In genomic region chr7:69608878-69609277, GRCh38 we compare ENCODE assay signal across 22 cellular contexts.
"Had no signal": no experiment of that assay in that cellular context is flagged by ENCODE, and none has a peak within 500 bp of the region (broad histone marks: within the 10 kb centered on the region; RNA-seq: fewer than 3 reads in every experiment).

No MANE protein-coding gene starts in this region.

- H3K9me3 Mint-ChIP-seq: activated CD4-positive, alpha-beta T cell treated with anti-CD3 and anti-CD28 coated beads, Interleukin-2, amount 10 ng/mL, durations not matched to agents 7 days and 5 days; activated naive CD8-positive, alpha-beta T cell treated with anti-CD3 and anti-CD28 coated beads, Interleukin-2, amount 10 ng/mL, durations not matched to agents 7 days and 5 days; activated T-cell treated with anti-CD3 and anti-CD28 coated beads, Interleukin-2, amount 50 U/mL, for 24 hours; activated T-helper 2 cell treated with anti-CD3 and anti-CD28 coated beads, Interferon-gamma antibody, Interleukin-2, Interleukin-4, amounts not matched to agents 10 μg/mL and 5 μg/mL and 100 μg/mL, durations not matched to agents 14 hours and 24 hours and 36 hours; mesothelial cell of epicardium; natural killer cell treated with Interleukin-12 subunit alpha and Interleukin-12 subunit beta and Interleukin-15 and Interleukin-18, amount 100 ng/mL, for 72 hours; stimulated activated effector memory CD8-positive, alpha-beta T cell treated with anti-CD3 and anti-CD28 coated beads, Interleukin-12 subunit alpha, Interleukin-12 subunit beta, amount 100 ng/mL, for 72 hours had no signal

- H3K4me1 Mint-ChIP-seq: activated CD4-positive, alpha-beta T cell treated with anti-CD3 and anti-CD28 coated beads, Interleukin-2, amount 10 ng/mL, durations not matched to agents 7 days and 5 days; activated naive CD8-positive, alpha-beta T cell treated with anti-CD3 and anti-CD28 coated beads, Interleukin-2, amount 10 ng/mL, durations not matched to agents 7 days and 5 days; stimulated activated effector memory CD8-positive, alpha-beta T cell treated with anti-CD3 and anti-CD28 coated beads, Interleukin-12 subunit alpha, Interleukin-12 subunit beta, amount 100 ng/mL, for 72 hours had no signal

- H3K4me2 ChIP-seq: smooth muscle cell had no signal

- ATAC-seq: activated CD8-positive, alpha-beta T cell treated with anti-CD3 and anti-CD28 coated beads, Interleukin-2, amount 10 ng/mL, durations not matched to agents 7 days and 5 days; body of pancreas; left lung; natural killer cell treated with Interleukin-12 subunit alpha and Interleukin-12 subunit beta and Interleukin-15 and Interleukin-18, amount 100 ng/mL, for 72 hours; sciatic nerve; stimulated activated effector memory CD8-positive, alpha-beta T cell treated with anti-CD3 and anti-CD28 coated beads, Interleukin-12 subunit alpha, Interleukin-12 subunit beta, amount 100 ng/mL, for 72 hours; upper lobe of right lung had no signal

- H3K27me3 ChIP-seq: body of pancreas, left lung, upper lobe of right lung had no signal

- H3K4me3 ChIP-seq: body of pancreas, left lung, smooth muscle cell, stomach, upper lobe of right lung had no signal

- H3K36me3 ChIP-seq: left lung, stomach, upper lobe of right lung had no signal

- H3K27ac Mint-ChIP-seq: activated CD4-positive, alpha-beta T cell treated with anti-CD3 and anti-CD28 coated beads, Interleukin-2, amount 10 ng/mL, durations not matched to agents 7 days and 5 days; activated CD8-positive, alpha-beta T cell treated with anti-CD3 and anti-CD28 coated beads, Interleukin-2, amount 10 ng/mL, durations not matched to agents 7 days and 5 days; activated naive CD8-positive, alpha-beta T cell treated with anti-CD3 and anti-CD28 coated beads, Interleukin-2, amount 10 ng/mL, durations not matched to agents 7 days and 5 days; activated T-cell treated with anti-CD3 and anti-CD28 coated beads, Interleukin-2, amount 50 U/mL, for 24 hours; activated T-helper 2 cell treated with anti-CD3 and anti-CD28 coated beads, Interferon-gamma antibody, Interleukin-2, Interleukin-4, amounts not matched to agents 10 μg/mL and 5 μg/mL and 100 μg/mL, durations not matched to agents 14 hours and 24 hours and 36 hours; mesothelial cell of epicardium; natural killer cell treated with Interleukin-12 subunit alpha and Interleukin-12 subunit beta and Interleukin-15 and Interleukin-18, amount 100 ng/mL, for 72 hours; stimulated activated effector memory CD8-positive, alpha-beta T cell treated with anti-CD3 and anti-CD28 coated beads, Interleukin-12 subunit alpha, Interleukin-12 subunit beta, amount 100 ng/mL, for 72 hours had no signal

- H3K4me1 ChIP-seq: body of pancreas had no signal

- H3K27ac ChIP-seq: body of pancreas, epithelial cell of prostate, left lung, stomach, upper lobe of right lung had no signal

- DNase-seq: activated CD4-positive, alpha-beta T cell treated with anti-CD3 and anti-CD28 coated beads, Interleukin-2, amount 10 ng/mL, durations not matched to agents 7 days and 5 days; activated CD4-positive, CD25-positive, alpha-beta regulatory T cell; activated CD8-positive, alpha-beta T cell treated with anti-CD3 and anti-CD28 coated beads, Interleukin-2, amount 10 ng/mL, durations not matched to agents 7 days and 5 days; activated naive CD4-positive, alpha-beta T cell treated with Interleukin-2 at 50 U/mL for 16 hours; activated naive CD8-positive, alpha-beta T cell treated with anti-CD3 and anti-CD28 coated beads, Interleukin-2, amount 10 ng/mL, durations not matched to agents 7 days and 5 days; activated T-cell treated with anti-CD3 and anti-CD28 coated beads, Interleukin-2, amount 50 U/mL, for 24 hours; amygdala; body of pancreas; foreskin fibroblast; kidney; left lung; nucleus accumbens; stimulated activated CD4-positive, alpha-beta T cell treated with anti-CD3 and anti-CD28 coated beads, Interleukin-4, amount 100 ng/mL, for 24 hours; stomach; upper lobe of right lung had no signal

- H3K36me3 Mint-ChIP-seq: activated naive CD8-positive, alpha-beta T cell treated with anti-CD3 and anti-CD28 coated beads, Interleukin-2, amount 10 ng/mL, durations not matched to agents 7 days and 5 days; mesothelial cell of epicardium; natural killer cell treated with Interleukin-12 subunit alpha and Interleukin-12 subunit beta and Interleukin-15 and Interleukin-18, amount 100 ng/mL, for 72 hours; stimulated activated effector memory CD8-positive, alpha-beta T cell treated with anti-CD3 and anti-CD28 coated beads, Interleukin-12 subunit alpha, Interleukin-12 subunit beta, amount 100 ng/mL, for 72 hours had no signal

- H3K4me3 Mint-ChIP-seq: activated CD4-positive, alpha-beta T cell treated with anti-CD3 and anti-CD28 coated beads, Interleukin-2, amount 10 ng/mL, durations not matched to agents 7 days and 5 days; activated CD8-positive, alpha-beta T cell treated with anti-CD3 and anti-CD28 coated beads, Interleukin-2, amount 10 ng/mL, durations not matched to agents 7 days and 5 days; activated naive CD8-positive, alpha-beta T cell treated with anti-CD3 and anti-CD28 coated beads, Interleukin-2, amount 10 ng/mL, durations not matched to agents 7 days and 5 days; activated T-cell treated with anti-CD3 and anti-CD28 coated beads, Interleukin-2, amount 50 U/mL, for 24 hours; mesothelial cell of epicardium; natural killer cell treated with Interleukin-12 subunit alpha and Interleukin-12 subunit beta and Interleukin-15 and Interleukin-18, amount 100 ng/mL, for 72 hours; stimulated activated effector memory CD8-positive, alpha-beta T cell treated with anti-CD3 and anti-CD28 coated beads, Interleukin-12 subunit alpha, Interleukin-12 subunit beta, amount 100 ng/mL, for 72 hours had no signal

- H3K9me3 ChIP-seq: body of pancreas, left lung, stomach, upper lobe of right lung had no signal
